ENCODE assay signal across 16 cellular contexts in genomic region chr19:11596156-11596555, GRCh38. TPM values are rescaled to one million over a fixed set of nuclear protein-coding genes. Genes with fewer than 3 reads are reported as not detected.
A peak's percentile ranks its signal among the peaks of the same experiment; 100 is the strongest.
DNase-seq lines count a peak whose midpoint lies in the region; ATAC-seq and TF ChIP-seq lines count a peak whose summit lies in the region.
"Had no signal": no experiment of that assay in that cellular context is flagged by ENCODE, and none has a peak within 500 bp of the region (broad histone marks: within the 10 kb centered on the region; RNA-seq: fewer than 3 reads in every experiment).

No MANE protein-coding gene starts in this region.

- H3K27me3 Mint-ChIP-seq in activated naive CD8-positive, alpha-beta T cell treated with anti-CD3 and anti-CD28 coated beads for 36 hours = no peaks in the 10 kb centered on the region
- H3K27me3 Mint-ChIP-seq in mesothelial cell of epicardium (ENCODE audit: low read depth) = no peaks in the 10 kb centered on the region

- H3F3A ChIP-seq in DOHH2 (ENCODE audit: control insufficient read depth, insufficient read depth) = no peaks in the 10 kb centered on the region

- peaks cover 35% of the 10 kb centered on the region for H3K79me2 ChIP-seq in DOHH2 (ENCODE audit: control insufficient read depth, low read length)

- peaks cover 0 to 24% (median 20%) of the 10 kb centered on the region in 11 experiments; a peak in 16 of 22 replicates for H3K9me3 ChIP-seq in BLaER1 treated with 17β-estradiol and CSF1 and Interleukin-3, amounts not matched to agents 10 nM and 100 nM (replicated peaks in 1 of 11)
- H3K9me3 ChIP-seq in DOHH2 (ENCODE audit: control insufficient read depth, insufficient read depth, low read length) = no peaks in the 10 kb centered on the region
- H3K9me3 ChIP-seq: mucosa of descending colon had no signal

- TF ChIP-seq CTCF in DOHH2 (IDR thresholded peaks at IDR 0.05; ENCODE audit: low read depth, low read length, poor library complexity, severe bottlenecking) (no peak), mesothelial cell of epicardium (IDR thresholded peaks at IDR 0.05; ENCODE audit: unreplicated experiment) (no peak), GM13976 (IDR thresholded peaks at IDR 0.05; ENCODE audit: borderline replicate concordance, control extremely low read depth, extremely low read depth, insufficient read depth, missing control alignments) (no peak)

- H3K9me2 ChIP-seq in DOHH2 (replicated peaks; ENCODE audit: control insufficient read depth, low read length) = no peaks in the 10 kb centered on the region

- peak overlapping the region in 9 of 11 experiments; percentile 95 to 100 (median 97); a peak in 10 of 22 replicates for H3K27ac ChIP-seq in BLaER1 treated with 17β-estradiol and CSF1 and Interleukin-3, amounts not matched to agents 10 nM and 100 nM
- no peak overlapping the region for H3K27ac ChIP-seq in DOHH2 (ENCODE audit: low read depth, low read length)

- peak overlapping the region; percentile 90 for H3K27ac Mint-ChIP-seq in activated naive CD8-positive, alpha-beta T cell treated with anti-CD3 and anti-CD28 coated beads for 36 hours
- H3K27ac Mint-ChIP-seq in mesothelial cell of epicardium = peak overlapping the region; percentile 16

- H3K27me3 ChIP-seq in BLaER1 treated with 17β-estradiol and CSF1 and Interleukin-3, amounts not matched to agents 10 nM and 100 nM = no peaks in the 10 kb centered on the region
- H3K27me3 ChIP-seq in DOHH2 (ENCODE audit: control insufficient read depth, low read length) = no peaks in the 10 kb centered on the region

- H3K4me1 ChIP-seq in BLaER1 treated with 17β-estradiol and CSF1 and Interleukin-3, amounts not matched to agents 10 nM and 100 nM = peaks cover 30 to 57% (median 48%) of the 10 kb centered on the region in 10 experiments
- peaks cover 40% of the 10 kb centered on the region for H3K4me1 ChIP-seq in DOHH2 (ENCODE audit: control insufficient read depth, low read length)

- H3K9ac ChIP-seq in BLaER1 treated with 17β-estradiol and CSF1 and Interleukin-3, amounts not matched to agents 10 nM and 100 nM = peak overlapping the region in 6 of 11 experiments; percentile 96 to 99 (median 98); a peak in 8 of 22 replicates

- H3K4me2 ChIP-seq in BLaER1 treated with 17β-estradiol and CSF1 and Interleukin-3, amounts not matched to agents 10 nM and 100 nM = peak overlapping the region; percentile 62 to 93 (median 75); a peak in 18 of 22 replicates
- H3K4me2 ChIP-seq in DOHH2 (ENCODE audit: low read length) = peak overlapping the region; percentile 94

- peaks cover 15% of the 10 kb centered on the region for H3K4me1 Mint-ChIP-seq in activated naive CD8-positive, alpha-beta T cell treated with anti-CD3 and anti-CD28 coated beads for 36 hours
- peaks cover 18% of the 10 kb centered on the region for H3K4me1 Mint-ChIP-seq in mesothelial cell of epicardium

- H3K36me3 Mint-ChIP-seq in activated naive CD8-positive, alpha-beta T cell treated with anti-CD3 and anti-CD28 coated beads for 36 hours = peaks cover 11% of the 10 kb centered on the region
- H3K36me3 Mint-ChIP-seq in mesothelial cell of epicardium = peaks cover 12% of the 10 kb centered on the region

- peak overlapping the region in 1 of 10 experiments; percentile 88; a peak in 4 of 20 replicates for H3K4me3 ChIP-seq in BLaER1 treated with 17β-estradiol and CSF1 and Interleukin-3, amounts not matched to agents 10 nM and 100 nM
- H3K4me3 ChIP-seq in DOHH2 (ENCODE audit: low read length) = peak overlapping the region; percentile 87; the same call in 1 of the 2 replicates
- H3K4me3 ChIP-seq: mucosa of descending colon had no signal

- peaks cover 0 to 29% (median 26%) of the 10 kb centered on the region in 11 experiments; a peak in 20 of 22 replicates for H3K36me3 ChIP-seq in BLaER1 treated with 17β-estradiol and CSF1 and Interleukin-3, amounts not matched to agents 10 nM and 100 nM
- H3K36me3 ChIP-seq in DOHH2 (ENCODE audit: control insufficient read depth, low read length) = peaks cover 15% of the 10 kb centered on the region

- peaks cover 0 to 38% (median 20%) of the 10 kb centered on the region in 11 experiments; a peak in 13 of 22 replicates for H4K20me1 ChIP-seq in BLaER1 treated with 17β-estradiol and CSF1 and Interleukin-3, amounts not matched to agents 10 nM and 100 nM
- H4K20me1 ChIP-seq in DOHH2 (ENCODE audit: control insufficient read depth, insufficient read depth, low read depth, low read length) = no peaks in the 10 kb centered on the region

- H3K4me3 Mint-ChIP-seq in activated naive CD8-positive, alpha-beta T cell treated with anti-CD3 and anti-CD28 coated beads for 36 hours = peak overlapping the region; percentile 18
- peak overlapping the region; percentile 30 for H3K4me3 Mint-ChIP-seq in mesothelial cell of epicardium

- H3K9me3 Mint-ChIP-seq in activated naive CD8-positive, alpha-beta T cell treated with anti-CD3 and anti-CD28 coated beads for 36 hours = no peaks in the 10 kb centered on the region
- H3K9me3 Mint-ChIP-seq in mesothelial cell of epicardium = no peaks in the 10 kb centered on the region

- ATAC-seq in GM21515 (IDR thresholded peaks at IDR 0.05; ENCODE audit: unreplicated experiment) = no peak
- ATAC-seq: mucosa of descending colon had no signal

- no peak for DNase-seq in activated naive CD8-positive, alpha-beta T cell treated with anti-CD3 and anti-CD28 coated beads for 36 hours
- no peak for DNase-seq in mesothelial cell of epicardium (ENCODE audit: low spot score in 2 of 2, unreplicated experiment in 2 of 2)
- no peak for DNase-seq in HuH-7.5 (ENCODE audit: low spot score)
- no peak for DNase-seq in DMS114 treated with DMSO at 0.1 percent for 48 hours (lab: John Stamatoyannopoulos, UW; ENCODE audit: unreplicated experiment)
- DNase-seq in GM13976 (ENCODE audit: low spot score) = no peak
- DNase-seq: AML-193; HCEC 1CT; mucosa of descending colon; NCI-H187; NCI-H524; stimulated activated CD4-positive, alpha-beta T cell treated with anti-CD3 and anti-CD28 coated beads, Interleukin-2, amount 100 ng/mL, for 24 hours; T1000 had no signal

- in situ Hi-C loops in GM13976 (cut with MboI; ENCODE audit: low sequenced_read_pairs, unreplicated experiment) = no loop called here

RNA-seq across cellular contexts. Expression of gene ZNF627, which starts 1.1 kb away (rescaled TPM):
- 1 to 10 TPM; 4.7 to 5.5 TPM for total RNA-seq in activated naive CD8-positive, alpha-beta T cell treated with anti-CD3 and anti-CD28 coated beads for 36 hours
- 28.6 to 29.9 TPM (median 29.8 TPM) in 3 replicates for total RNA-seq in mesothelial cell of epicardium

RNA-seq across cellular contexts. Expression of gene ACP5, which starts 18.7 kb away (rescaled TPM):
- total RNA-seq in activated naive CD8-positive, alpha-beta T cell treated with anti-CD3 and anti-CD28 coated beads for 36 hours = 1 to 10 TPM; 3.4 to 4.3 TPM
- total RNA-seq in mesothelial cell of epicardium = 3.9 to 4.2 TPM (median 3.9 TPM) in 3 replicates
- total RNA-seq: pulmonary artery endothelial cell had no signal

RNA-seq across cellular contexts. Expression of gene ELOF1, which starts 37.1 kb away (rescaled TPM):
- total RNA-seq in activated naive CD8-positive, alpha-beta T cell treated with anti-CD3 and anti-CD28 coated beads for 36 hours = 10 to 100 TPM; 63.8 to 69.3 TPM
- total RNA-seq in mesothelial cell of epicardium = 41.3 to 47.1 TPM (median 46.0 TPM) in 3 replicates

RNA-seq across cellular contexts. Expression of gene CNN1, which starts 57.5 kb away (rescaled TPM):
- under 1 TPM in 1 of 2 experiments, not detected in 1; 0.36 TPM for total RNA-seq in activated naive CD8-positive, alpha-beta T cell treated with anti-CD3 and anti-CD28 coated beads for 36 hours
- total RNA-seq in mesothelial cell of epicardium = 27.7 to 30.1 TPM (median 29.6 TPM) in 3 replicates
